In genomic region chr3:114525278-114525677, GRCh38 we compare ENCODE assay signal across 30 cellular contexts.
"Had no signal": no experiment of that assay in that cellular context is flagged by ENCODE, and none has a peak within 500 bp of the region (broad histone marks: within the 10 kb centered on the region; RNA-seq: fewer than 3 reads in every experiment).

No MANE protein-coding gene starts in this region.

- H2AFZ ChIP-seq: neural progenitor cell had no signal

- DNase-seq: hypothalamus; immature natural killer cell; islet precursor cell; left ventricle myocardium inferior; mesendoderm; naive B cell; natural killer cell; nephron progenitor cell; pancreas; posterior cingulate gyrus; retina; right cardiac atrium; small intestine; spleen; stimulated activated CD4-positive, alpha-beta T cell treated with anti-CD3 and anti-CD28 coated beads, Interleukin-4, amount 100 ng/mL, for 4 hours; stimulated activated CD8-positive, alpha-beta memory T cell treated with anti-CD3 and anti-CD28 coated beads, Interleukin-4, amount 100 ng/mL, for 48 hours; stimulated activated naive CD4-positive, alpha-beta T cell treated with Interleukin-2 at 50 U/mL for 16 hours; stimulated activated naive CD8-positive, alpha-beta T cell treated with anti-CD3 and anti-CD28 coated beads, Interleukin-15, amount 100 ng/mL, for 72 hours; testis; thyroid gland; transverse colon; upper lobe of left lung had no signal

- H3K36me3 ChIP-seq: left ventricle myocardium inferior, neural progenitor cell, neutrophil, pancreas, prostate gland, spleen, thyroid gland, transverse colon, upper lobe of left lung, vagina had no signal

- H3K9ac ChIP-seq: neural progenitor cell had no signal

- H3K36me3 Mint-ChIP-seq: immature natural killer cell; mesothelial cell of epicardium; natural killer cell; neural progenitor cell; stimulated activated memory B cell treated with anti-CD40 and anti-IgM and Interleukin-4, amounts not matched to agents 10 μg/mL and 1 μg/mL and 100 μg/mL, for 72 hours had no signal

- H3K9me3 Mint-ChIP-seq: immature natural killer cell; mesothelial cell of epicardium; naive B cell; natural killer cell; nephron progenitor cell; neural progenitor cell; stimulated activated memory B cell treated with anti-CD40 and anti-IgM and Interleukin-4, amounts not matched to agents 10 μg/mL and 1 μg/mL and 100 μg/mL, for 72 hours; stimulated activated naive CD8-positive, alpha-beta T cell treated with anti-CD3 and anti-CD28 coated beads, Interleukin-15, amount 100 ng/mL, for 72 hours had no signal

- H3K4me2 ChIP-seq: neural progenitor cell had no signal

- H3K27me3 ChIP-seq: neural progenitor cell, neutrophil, pancreas, spleen, testis, thyroid gland, transverse colon, upper lobe of left lung, vagina had no signal

- H3K4me3 Mint-ChIP-seq: immature natural killer cell; mesothelial cell of epicardium; naive B cell; natural killer cell; nephron progenitor cell; neural progenitor cell; stimulated activated memory B cell treated with anti-CD40 and anti-IgM and Interleukin-4, amounts not matched to agents 10 μg/mL and 1 μg/mL and 100 μg/mL, for 72 hours; stimulated activated naive CD8-positive, alpha-beta T cell treated with anti-CD3 and anti-CD28 coated beads, Interleukin-15, amount 100 ng/mL, for 72 hours had no signal

- FAIRE-seq: pancreas, small intestine had no signal

- ATAC-seq: natural killer cell; pancreas; right cardiac atrium; sciatic nerve; stimulated activated memory B cell treated with anti-CD40 and anti-IgM and Interleukin-4, amounts not matched to agents 10 μg/mL and 1 μg/mL and 100 μg/mL, for 72 hours; stimulated activated naive CD8-positive, alpha-beta T cell treated with anti-CD3 and anti-CD28 coated beads, Interleukin-15, amount 100 ng/mL, for 72 hours had no signal

- H3K27ac Mint-ChIP-seq: immature natural killer cell; mesothelial cell of epicardium; naive B cell; natural killer cell; nephron progenitor cell; neural progenitor cell; stimulated activated memory B cell treated with anti-CD40 and anti-IgM and Interleukin-4, amounts not matched to agents 10 μg/mL and 1 μg/mL and 100 μg/mL, for 72 hours; stimulated activated naive CD8-positive, alpha-beta T cell treated with anti-CD3 and anti-CD28 coated beads, Interleukin-15, amount 100 ng/mL, for 72 hours had no signal

- H3K4me1 ChIP-seq: neural progenitor cell, pancreas, prostate gland, spleen, testis, thyroid gland, transverse colon, upper lobe of left lung, vagina had no signal

- H3K27me3 Mint-ChIP-seq: naive B cell; stimulated activated memory B cell treated with anti-CD40 and anti-IgM and Interleukin-4, amounts not matched to agents 10 μg/mL and 1 μg/mL and 100 μg/mL, for 72 hours; stimulated activated naive CD8-positive, alpha-beta T cell treated with anti-CD3 and anti-CD28 coated beads, Interleukin-15, amount 100 ng/mL, for 72 hours had no signal

- H3K4me3 ChIP-seq: left ventricle myocardium inferior, lung, neural progenitor cell, pancreas, prostate gland, spleen, testis, thyroid gland, transverse colon, upper lobe of left lung, vagina had no signal

- H3K9me3 ChIP-seq: left ventricle myocardium inferior, neutrophil, pancreas, prostate gland, spleen, testis, thyroid gland, transverse colon, upper lobe of left lung, vagina had no signal

- H3K27ac ChIP-seq: left ventricle myocardium inferior, neural progenitor cell, neutrophil, pancreas, prostate gland, spleen, testis, thyroid gland, transverse colon, upper lobe of left lung, vagina had no signal

- H3K4me1 Mint-ChIP-seq: immature natural killer cell; mesothelial cell of epicardium; naive B cell; natural killer cell; nephron progenitor cell; stimulated activated memory B cell treated with anti-CD40 and anti-IgM and Interleukin-4, amounts not matched to agents 10 μg/mL and 1 μg/mL and 100 μg/mL, for 72 hours; stimulated activated naive CD8-positive, alpha-beta T cell treated with anti-CD3 and anti-CD28 coated beads, Interleukin-15, amount 100 ng/mL, for 72 hours had no signal
